ENCODE assay signal across 8 cellular contexts in the genomic region with DNA sequence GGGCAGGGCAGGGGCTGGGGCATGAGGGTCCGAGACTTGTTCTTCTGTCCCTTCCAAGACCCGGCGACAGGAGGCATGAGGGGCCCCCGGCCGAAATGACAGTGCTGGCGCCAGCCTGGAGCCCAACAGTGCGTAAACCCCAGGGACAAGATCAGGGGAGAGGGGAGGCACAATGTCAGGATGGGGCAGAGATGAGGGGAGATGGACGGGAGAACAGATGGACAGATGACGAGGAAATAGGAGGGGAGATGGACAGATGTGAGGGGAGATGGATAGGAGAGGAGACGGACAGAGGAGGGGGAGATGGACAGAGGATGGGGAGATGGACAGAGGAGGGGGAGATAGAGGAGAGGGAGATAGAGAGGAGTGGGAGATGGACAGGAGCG. TPM values are rescaled to one million over a fixed set of nuclear protein-coding genes. Genes with fewer than 3 reads are reported as not detected.
DNase-seq lines count a peak whose midpoint lies in the region; ATAC-seq and TF ChIP-seq lines count a peak whose summit lies in the region.

No MANE protein-coding gene starts in this region.

- peak overlapping the region; percentile 65; the same call in 1 of the 2 replicates for H3K18ac ChIP-seq in IMR-90 (ENCODE audit: low read depth, low read length)

- H2BK20ac ChIP-seq in IMR-90 (ENCODE audit: low read depth, low read length): 0 out of 2 replicates have a peak overlapping the region, but pooled peaks have one; percentile 48

- H3K4me1 ChIP-seq in IMR-90 (ENCODE audit: control insufficient read depth, insufficient read depth, low read length) (peaks cover 11% of the 10 kb centered on the region; the same call in 1 of the 2 replicates), muscle layer of duodenum (ENCODE audit: control insufficient read depth in 1 of 2, insufficient read depth in 2 of 2, low read length in 2 of 2) (peaks cover 7 to 8% of the 10 kb centered on the region in 2 donors)

- H2AK9ac ChIP-seq in IMR-90 (replicated peaks; ENCODE audit: low read depth, low read length, poor library complexity): peak overlapping the region; percentile 96

- H3K9ac ChIP-seq in IMR-90 (ENCODE audit: low read depth, low read length): peak overlapping the region; percentile 82

- in situ Hi-C loops in IMR-90 (cut with MboI; ENCODE audit: low sequenced_read_pairs): no loop called here

- POLR2A ChIA-PET in AG04449 (lab: Yijun Ruan, JAX): no interaction called here
- POLR2A ChIA-PET in IMR-90 (lab: Charles Lee; ENCODE audit: unreplicated experiment): no interaction called here

- H3K36me3 ChIP-seq in IMR-90 (ENCODE audit: control insufficient read depth, insufficient read depth, low read length): peaks cover 1% of the 10 kb centered on the region; the same call in 1 of the 2 replicates
- H3K36me3 ChIP-seq in muscle layer of duodenum (ENCODE audit: control insufficient read depth in 1 of 2, insufficient read depth in 2 of 2, low read length in 2 of 2): no peaks in the 10 kb centered on the region

- ATAC-seq in IMR-90 (ENCODE audit: low read depth) (peak; percentile 16), GM18517 (IDR thresholded peaks at IDR 0.05; ENCODE audit: unreplicated experiment) (no peak)
- ATAC-seq in activated CD4-positive, CD25-positive, alpha-beta regulatory T cell treated with anti-CD3 and anti-CD28 coated beads, Interleukin-2, amount 50 U/mL, for 24 hours: no peak

- peaks cover 0 to 8% of the 10 kb centered on the region in 2 experiments; a peak in 2 of 4 replicates for H3K79me1 ChIP-seq in IMR-90 (ENCODE audit: low read depth in 1 of 2, low read length in 2 of 2)

- TF ChIP-seq POLR2A in IMR-90 (IDR thresholded peaks at IDR 0.05; ENCODE audit: low read depth, low read length): no peak

- peak overlapping the region; percentile 93 for H3K4me2 ChIP-seq in IMR-90 (ENCODE audit: low read depth, low read length)

- H2AFZ ChIP-seq in IMR-90 (replicated peaks; ENCODE audit: low read length, poor library complexity): peak overlapping the region; percentile 96

- peak overlapping the region; percentile 85 to 96 for H4K8ac ChIP-seq in IMR-90 (ENCODE audit: low read depth in 2 of 2, low read length in 2 of 2)

- no peak for TF ChIP-seq RAD21 in IMR-90 (IDR thresholded peaks at IDR 0.05; ENCODE audit: low read length)

- 20% methylated on average over 11 of the region's 11 CpGs; no CpG with 5 or more reads in 1 of the 2 experiments for WGBS in IMR-90 (ENCODE audit: extremely low coverage in 2 of 2, insufficient read length in 1 of 2), 2 experiments

- dilution Hi-C loops in IMR-90 (cut with HindIII; ENCODE audit: low sequenced_read_pairs, unreplicated experiment): no loop called here

- peak overlapping the region; percentile 69 for H3K23ac ChIP-seq in IMR-90 (ENCODE audit: low read depth, low read length)

- H4K5ac ChIP-seq in IMR-90 (ENCODE audit: low read depth, low read length): peak overlapping the region; percentile 78

- peak overlapping the region; percentile 58; the same call in 1 of the 3 replicates for H2BK15ac ChIP-seq in IMR-90 (ENCODE audit: low read depth, low read length)

- H3K27ac ChIP-seq in IMR-90 (ENCODE audit: insufficient read depth, low read length): peak overlapping the region; percentile 49
- H3K27ac ChIP-seq in caudate nucleus (ENCODE audit: low read depth, low read length): peak overlapping the region; percentile 63
- peak overlapping the region; percentile 77 for H3K27ac ChIP-seq in muscle layer of duodenum (ENCODE audit: low read length)

- TF ChIP-seq CTCF in AG04449 (IDR thresholded peaks at IDR 0.05; ENCODE audit: insufficient read depth, low read length, missing control alignments) (no peak), IMR-90 (conservative IDR thresholded peaks at IDR 0.05; ENCODE audit: low read depth, low read length) (no peak)

- peak overlapping the region; percentile 81 for H4K91ac ChIP-seq in IMR-90 (ENCODE audit: insufficient read depth, low read depth, low read length)

- peak overlapping the region; percentile 92 for H3K14ac ChIP-seq in IMR-90 (replicated peaks; ENCODE audit: low read depth, low read length)

- DNase-seq in AG04449 (ENCODE audit: low read depth, low spot score) (no peak), IMR-90 (no peak), caudate nucleus (lab: John Stamatoyannopoulos, UW) (no peak), T-helper 9 cell (no peak)
- DNase-seq in stimulated activated CD4-positive, alpha-beta T cell treated with anti-CD3 and anti-CD28 coated beads, Interleukin-1b, Interleukin-23, amount 100 ng/mL, for 48 hours: no peak

- peak overlapping the region; percentile 99 for H2AK5ac ChIP-seq in IMR-90 (ENCODE audit: low read depth, low read length)

- no TSS peak for BruUV-seq in IMR-90 (replicated peaks; lab: Mats Ljungman, UMichigan)

- peak overlapping the region; percentile 70 for H2BK120ac ChIP-seq in IMR-90 (ENCODE audit: low read depth, low read length)

- peak overlapping the region; percentile 40 for H3K56ac ChIP-seq in IMR-90 (ENCODE audit: extremely low read depth, insufficient read depth, low read length)

- H3K27me3 ChIP-seq in IMR-90 (ENCODE audit: control insufficient read depth, insufficient read depth, low read length): no peaks in the 10 kb centered on the region
- H3K27me3 ChIP-seq in muscle layer of duodenum (ENCODE audit: low read depth, low read length): no peaks in the 10 kb centered on the region

- H3K9me3 ChIP-seq in IMR-90 (ENCODE audit: control insufficient read depth, insufficient read depth, low read length): no peaks in the 10 kb centered on the region
- H3K9me3 ChIP-seq in muscle layer of duodenum (ENCODE audit: control insufficient read depth in 1 of 2, low read length in 2 of 2): no peaks in the 10 kb centered on the region

- peak overlapping the region; percentile 5 for H2BK5ac ChIP-seq in IMR-90 (ENCODE audit: low read depth, low read length, poor library complexity, severe bottlenecking)

- intact Hi-C loops in IMR-90 (cut with micrococcal nuclease): loop anchor here (1.0 kb wide), 2 partner anchors 73 to 96 kb away; no protein-coding TSS in a partner anchor

- H3K4ac ChIP-seq in IMR-90 (ENCODE audit: low read depth, low read length): peak overlapping the region; percentile 96

- H3K9me1 ChIP-seq in IMR-90 (ENCODE audit: insufficient read depth, low read length): peaks cover 12% of the 10 kb centered on the region; the same call in 1 of the 2 replicates

- CTCF ChIA-PET in AG04449 (lab: Yijun Ruan, JAX): no interaction called here
- CTCF ChIA-PET in IMR-90 (lab: Yijun Ruan, JAX): no interaction called here

- H3K4me3 ChIP-seq in AG04449 (ENCODE audit: low read depth, low read length) (peak overlapping the region; percentile 75), IMR-90 (ENCODE audit: insufficient read depth, low read depth, low read length) (peak overlapping the region; percentile 59), muscle layer of duodenum (ENCODE audit: low read depth in 1 of 2, low read length in 2 of 2) (peak overlapping the region; percentile 72 to 75)

- no peaks in the 10 kb centered on the region for H4K20me1 ChIP-seq in IMR-90 (ENCODE audit: insufficient read depth, low read length)

TF ChIP-seq in IMR-90, 13 proteins besides CTCF, POLR2A, EP300 and RAD21 (continues in another document):
- TF ChIP-seq, protein P1, sequence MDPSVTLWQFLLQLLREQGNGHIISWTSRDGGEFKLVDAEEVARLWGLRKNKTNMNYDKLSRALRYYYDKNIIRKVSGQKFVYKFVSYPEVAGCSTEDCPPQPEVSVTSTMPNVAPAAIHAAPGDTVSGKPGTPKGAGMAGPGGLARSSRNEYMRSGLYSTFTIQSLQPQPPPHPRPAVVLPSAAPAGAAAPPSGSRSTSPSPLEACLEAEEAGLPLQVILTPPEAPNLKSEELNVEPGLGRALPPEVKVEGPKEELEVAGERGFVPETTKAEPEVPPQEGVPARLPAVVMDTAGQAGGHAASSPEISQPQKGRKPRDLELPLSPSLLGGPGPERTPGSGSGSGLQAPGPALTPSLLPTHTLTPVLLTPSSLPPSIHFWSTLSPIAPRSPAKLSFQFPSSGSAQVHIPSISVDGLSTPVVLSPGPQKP (IDR thresholded peaks at IDR 0.05; ENCODE audit: borderline replicate concordance, low read depth, low read length): no peak
- no peak for TF ChIP-seq CEBPB (IDR thresholded peaks at IDR 0.05; ENCODE audit: low read depth, low read length)
- TF ChIP-seq BHLHE40 (IDR thresholded peaks at IDR 0.05; ENCODE audit: low read depth, low read length): no peak
- TF ChIP-seq FOS (IDR thresholded peaks at IDR 0.05; ENCODE audit: low read depth, low read length): no peak
- no peak for TF ChIP-seq RFX5 (IDR thresholded peaks at IDR 0.05; ENCODE audit: low read depth, low read length)
- no peak for TF ChIP-seq NFE2L2 (IDR thresholded peaks at IDR 0.05; ENCODE audit: low read depth, low read length)
- TF ChIP-seq MAZ (IDR thresholded peaks at IDR 0.05; ENCODE audit: borderline replicate concordance, low read depth, low read length): no peak
- no peak for TF ChIP-seq MXI1 (IDR thresholded peaks at IDR 0.05; ENCODE audit: borderline replicate concordance, low read depth, low read length)
- TF ChIP-seq MAFK (IDR thresholded peaks at IDR 0.05; ENCODE audit: low read depth, low read length): no peak

RNA-seq across cellular contexts. Expression of a gene that starts 0.5 kb away (rescaled TPM):
- 0.56 and 0.90 TPM in 2 replicates for total RNA-seq in IMR-90 (2012; rRNA removed)
- polyA plus RNA-seq in IMR-90 (2012; rRNA removed): 8.3 and 10.2 TPM in 2 replicates
- 10.8 and 12.0 TPM in 2 replicates for polyA plus RNA-seq in IMR-90 (2012; cell fraction: cytosol; rRNA removed)
- 11.4 and 22.4 TPM in 2 replicates for polyA plus RNA-seq in IMR-90 (2012; cell fraction: nucleus; rRNA removed; ENCODE audit: low replicate concordance)

RNA-seq across cellular contexts. Expression of a gene that starts 12.9 kb away (rescaled TPM):
- total RNA-seq in IMR-90 (2012; rRNA removed): 1,477 and 1,924 TPM in 2 replicates
- polyA plus RNA-seq in IMR-90 (2012; rRNA removed): 2,069 and 2,840 TPM in 2 replicates
- polyA plus RNA-seq in IMR-90 (2012; cell fraction: cytosol; rRNA removed): 3,282 and 4,112 TPM in 2 replicates
- 1,203 and 1,338 TPM in 2 replicates for polyA plus RNA-seq in IMR-90 (2012; cell fraction: nucleus; rRNA removed; ENCODE audit: low replicate concordance)

RNA-seq across cellular contexts. Expression of a gene that starts 21.5 kb away (rescaled TPM):
- 10.4 and 11.4 TPM in 2 replicates for total RNA-seq in IMR-90 (2012; rRNA removed)
- polyA plus RNA-seq in IMR-90 (2012; rRNA removed): 12.1 and 12.9 TPM in 2 replicates
- 8.5 and 12.7 TPM in 2 replicates for polyA plus RNA-seq in IMR-90 (2012; cell fraction: cytosol; rRNA removed)
- polyA plus RNA-seq in IMR-90 (2012; cell fraction: nucleus; rRNA removed; ENCODE audit: low replicate concordance): 15.2 and 58.9 TPM in 2 replicates

RNA-seq across cellular contexts. Expression of a gene that starts 21.7 kb away (rescaled TPM):
- 3,436 and 3,623 TPM in 2 replicates for total RNA-seq in IMR-90 (2012; rRNA removed)
- 5,513 and 6,961 TPM in 2 replicates for polyA plus RNA-seq in IMR-90 (2012; rRNA removed)
- polyA plus RNA-seq in IMR-90 (2012; cell fraction: cytosol; rRNA removed): 2,872 and 3,119 TPM in 2 replicates
- 985 and 2,521 TPM in 2 replicates for polyA plus RNA-seq in IMR-90 (2012; cell fraction: nucleus; rRNA removed; ENCODE audit: low replicate concordance)

RNA-seq across cellular contexts. Expression of a gene that starts 22.9 kb away (rescaled TPM):
- total RNA-seq in IMR-90 (2012; rRNA removed): 122 and 125 TPM in 2 replicates
- polyA plus RNA-seq in IMR-90 (2012; rRNA removed): 76.8 and 77.9 TPM in 2 replicates
- 69.5 and 71.7 TPM in 2 replicates for polyA plus RNA-seq in IMR-90 (2012; cell fraction: cytosol; rRNA removed)
- polyA plus RNA-seq in IMR-90 (2012; cell fraction: nucleus; rRNA removed; ENCODE audit: low replicate concordance): 123 and 140 TPM in 2 replicates
